Comparison of ENCODE assay signal across 8 cellular contexts in the genomic region with DNA sequence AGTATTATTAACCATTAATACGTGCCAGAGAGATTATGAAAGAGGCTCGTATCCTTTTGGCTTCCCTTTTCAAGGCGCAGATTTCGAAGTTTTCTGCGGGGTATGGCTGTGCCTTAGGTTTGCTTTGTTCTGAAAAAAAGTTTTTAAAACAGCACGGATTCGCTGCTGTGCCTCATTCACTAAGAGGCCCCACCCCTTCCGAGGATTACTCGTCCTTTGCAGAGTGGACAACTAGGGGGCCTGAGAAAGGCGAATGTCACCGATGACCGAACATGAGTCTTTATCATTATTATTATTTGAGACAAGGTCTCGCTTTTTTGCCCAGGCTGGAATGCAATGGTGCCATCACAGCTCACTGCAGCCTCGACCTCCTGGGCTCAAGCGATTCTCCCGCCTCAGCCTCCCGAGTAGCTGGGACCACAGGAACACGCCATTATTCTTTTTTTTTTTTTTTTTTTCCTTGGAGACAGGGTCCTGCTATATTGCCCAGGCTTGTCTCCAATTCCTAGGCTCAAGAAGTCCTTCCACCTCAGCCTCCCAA. TPM values are rescaled to one million over a fixed set of nuclear protein-coding genes. Genes with fewer than 3 reads are reported as not detected.
DNase-seq lines count a peak whose midpoint lies in the region; ATAC-seq, FAIRE-seq and TF ChIP-seq lines count a peak whose summit lies in the region.

No MANE protein-coding gene starts in this region.

- H3K27me3 ChIP-seq in H7 (ENCODE audit: control insufficient read depth, insufficient read depth, low read length), result no peaks in the 10 kb centered on the region; the same call in 1 of the 2 replicates
- no peaks in the 10 kb centered on the region for H3K27me3 ChIP-seq in adipocyte (replicated peaks; ENCODE audit: control insufficient read depth, insufficient read depth, low read length)
- H3K27me3 ChIP-seq in heart left ventricle, result no peaks in the 10 kb centered on the region
- H3K27me3 ChIP-seq in pancreas, result no peaks in the 10 kb centered on the region

- peak overlapping the region; percentile 100 for H3K4me3 Mint-ChIP-seq in activated CD4-positive, alpha-beta T cell treated with anti-CD3 and anti-CD28 coated beads for 36 hours

- no peaks in the 10 kb centered on the region for H3K27me3 Mint-ChIP-seq in activated CD4-positive, alpha-beta T cell treated with anti-CD3 and anti-CD28 coated beads for 36 hours

- peak overlapping the region; percentile 98 for H3K9ac ChIP-seq in adipocyte (ENCODE audit: low read length)

- POLR2A ChIA-PET in activated CD4-positive, alpha-beta T cell treated with anti-CD3 and anti-CD28 coated beads for 36 hours (lab: Charles Lee), result interaction anchor here (0.6 to 2.7 kb wide), 8 partner anchors 19 to 134 kb away, joined by 3 to 9 read pairs (median 4); no protein-coding TSS in a partner anchor

- TF ChIP-seq CTCF in heart left ventricle (IDR thresholded peaks at IDR 0.05) (peak in 5 of 12 donors; percentile 9 to 44 (median 15)), pancreas (IDR thresholded peaks at IDR 0.05) (no peak)

- H3K9me3 ChIP-seq in adipocyte (ENCODE audit: control insufficient read depth, low read length), result no peaks in the 10 kb centered on the region
- H3K9me3 ChIP-seq in heart left ventricle, result no peaks in the 10 kb centered on the region
- H3K9me3 ChIP-seq in pancreas, result no peaks in the 10 kb centered on the region

- no peaks in the 10 kb centered on the region for H3K9me3 Mint-ChIP-seq in activated CD4-positive, alpha-beta T cell treated with anti-CD3 and anti-CD28 coated beads for 36 hours (ENCODE audit: low read depth)

- H3K36me3 Mint-ChIP-seq in activated CD4-positive, alpha-beta T cell treated with anti-CD3 and anti-CD28 coated beads for 36 hours (ENCODE audit: low read depth), result peaks cover 12% of the 10 kb centered on the region

- intact Hi-C loops in activated CD4-positive, alpha-beta T cell treated with anti-CD3 and anti-CD28 coated beads for 36 hours (cut with DNase I, micrococcal nuclease), result loop anchor here (1.0 to 5.0 kb wide), 9 partner anchors 19 to 119 kb away; a partner anchor contains a TSS
- intact Hi-C loops in heart left ventricle (cut with DNase I), result loop anchor here in 8 of 10 donors (2.0 to 10.0 kb wide), 7 partner anchors 31 to 247 kb away; a partner anchor contains a TSS
- intact Hi-C loops in pancreas (cut with DNase I), result no loop called here

- peaks cover 16% of the 10 kb centered on the region for H3K4me1 ChIP-seq in adipocyte (ENCODE audit: control insufficient read depth, insufficient read depth, low read length)
- peaks cover 0 to 31% (median 21%) of the 10 kb centered on the region in 12 donors for H3K4me1 ChIP-seq in heart left ventricle
- peaks cover 0 to 24% (median 0%) of the 10 kb centered on the region in 3 donors for H3K4me1 ChIP-seq in pancreas

- peak overlapping the region; percentile 91 for H3K27ac Mint-ChIP-seq in activated CD4-positive, alpha-beta T cell treated with anti-CD3 and anti-CD28 coated beads for 36 hours

- FAIRE-seq in pancreas (lab: Jason Lieb, UNC), result no peak

- H3K36me3 ChIP-seq in H7 (replicated peaks; ENCODE audit: control insufficient read depth, insufficient read depth, low read length) (peaks cover 4% of the 10 kb centered on the region), adipocyte (ENCODE audit: control insufficient read depth, insufficient read depth, low read length, severe bottlenecking) (peaks cover 25% of the 10 kb centered on the region), heart left ventricle (peaks cover 0 to 30% (median 27%) of the 10 kb centered on the region in 9 donors), pancreas (peaks cover 3 to 26% (median 13%) of the 10 kb centered on the region in 3 donors)

- peak overlapping the region; percentile 87 for H3K4me3 ChIP-seq in H7 (ENCODE audit: insufficient read depth, low read depth, low read length)
- H3K4me3 ChIP-seq in adipocyte (ENCODE audit: low read length), result peak overlapping the region; percentile 91
- peak overlapping the region; percentile 65 to 97 (median 84) for H3K4me3 ChIP-seq in heart left ventricle
- peak overlapping the region; percentile 65 to 83 (median 80) for H3K4me3 ChIP-seq in pancreas

- peak; percentile 45 for ATAC-seq in activated CD4-positive, alpha-beta T cell treated with anti-CD3 and anti-CD28 coated beads for 36 hours
- peak in 3 of 4 donors; percentile 24 to 60 (median 38) for ATAC-seq in heart left ventricle
- ATAC-seq in pancreas, result peak; percentile 21 to 52 (median 32)

- H3K27ac ChIP-seq in heart left ventricle (peak overlapping the region; percentile 91 to 99 (median 96)), pancreas (peak overlapping the region; percentile 71 to 96 (median 92))

- peaks cover 19% of the 10 kb centered on the region for H3K4me1 Mint-ChIP-seq in activated CD4-positive, alpha-beta T cell treated with anti-CD3 and anti-CD28 coated beads for 36 hours

- DNase-seq in activated CD4-positive, alpha-beta T cell treated with anti-CD3 and anti-CD28 coated beads for 36 hours, result peak; percentile 51
- DNase-seq in activated CD4-positive, alpha-beta T cell treated with anti-CD3 and anti-CD28 coated beads, Interleukin-2, amount 50 U/mL, for 1 hour, result no peak
- DNase-seq in H7 (peak; percentile 65), NCI-H2227 (lab: John Stamatoyannopoulos, UW; ENCODE audit: unreplicated experiment) (peak; percentile 54), adipocyte (ENCODE audit: low read depth) (peak; percentile 94), heart left ventricle (peak in 4 of 5 donors; percentile 44 to 67 (median 59)), pancreas (peak in 4 of 6 donors; percentile 23 to 42 (median 27)), GDM1 (lab: John Stamatoyannopoulos, UW) (no peak)

- TF ChIP-seq POLR2A in heart left ventricle (IDR thresholded peaks at IDR 0.05), result no peak

- 6 to 12% (median 7%) methylated on average over 18 of the region's 18 CpGs for WGBS in heart left ventricle, 4 donors
- 4 to 5% methylated on average over 18 of the region's 18 CpGs for WGBS in pancreas, 2 donors

- CTCF ChIA-PET in activated CD4-positive, alpha-beta T cell treated with anti-CD3 and anti-CD28 coated beads for 36 hours (lab: Charles Lee), result interaction anchor here (0.6 to 1.9 kb wide), 6 partner anchors 8 to 244 kb away, joined by 3 to 5 read pairs (median 4); a partner anchor contains a TSS

RNA-seq across cellular contexts. Expression of a gene that starts 0.7 kb away (rescaled TPM):
- 100 to 1,000 TPM; 117 to 143 TPM for total RNA-seq in activated CD4-positive, alpha-beta T cell treated with anti-CD3 and anti-CD28 coated beads for 36 hours
- total RNA-seq in H7 (2014; rRNA removed; shearing (Covaris generic)), result 26.9 and 29.0 TPM in 2 replicates
- total RNA-seq in heart left ventricle (100 to 1,000 TPM in 7 of 9 donors, 10 to 100 TPM in 2; 61.3 to 221 (median 137) TPM), pancreas (100 to 1,000 TPM in 4 of 6 donors, 10 to 100 TPM in 2; 73.2 to 140 (median 116) TPM)
- polyA plus RNA-seq in heart left ventricle (100 to 1,000 TPM in 1 of 2 donors, 10 to 100 TPM in 1; 53.4 to 141 TPM), pancreas (100 to 1,000 TPM; 129 to 176 TPM)

RNA-seq across cellular contexts. Expression of a gene that starts 31.4 kb away (rescaled TPM):
- 100 to 1,000 TPM; 147 to 260 TPM for total RNA-seq in activated CD4-positive, alpha-beta T cell treated with anti-CD3 and anti-CD28 coated beads for 36 hours
- 27.2 and 31.2 TPM in 2 replicates for total RNA-seq in H7 (2014; rRNA removed; shearing (Covaris generic))
- total RNA-seq in heart left ventricle (10 to 100 TPM in 2 of 9 donors, 1 to 10 TPM in 7; 6.3 to 32.6 (median 8.4) TPM), pancreas (10 to 100 TPM in 2 of 6 donors, 1 to 10 TPM in 4; 3.9 to 19.2 (median 6.6) TPM)
- polyA plus RNA-seq in heart left ventricle (1 to 10 TPM; 2.5 to 6.2 TPM), pancreas (1 to 10 TPM; 2.0 to 4.3 TPM)

RNA-seq across cellular contexts. Expression of a gene that starts 36.3 kb away (rescaled TPM):
- total RNA-seq in activated CD4-positive, alpha-beta T cell treated with anti-CD3 and anti-CD28 coated beads for 36 hours, result 10 to 100 TPM; 10.9 to 14.9 TPM
- 14.0 and 19.2 TPM in 2 replicates for total RNA-seq in H7 (2014; rRNA removed; shearing (Covaris generic))
- total RNA-seq in heart left ventricle (10 to 100 TPM; 17.9 to 31.0 (median 22.7) TPM), pancreas (10 to 100 TPM in 1 of 6 donors, 1 to 10 TPM in 5; 4.8 to 11.2 (median 6.6) TPM)
- polyA plus RNA-seq in heart left ventricle (10 to 100 TPM; 21.6 to 25.9 TPM), pancreas (1 to 10 TPM; 6.0 to 7.3 TPM)

Comparison
In these comparisons a context has a peak if more than half of its experiments do, and no peak if none do; other contexts are left out.
1. DNase-seq: peak in activated CD4-positive, alpha-beta T cell treated with anti-CD3 and anti-CD28 coated beads for 36 hours (single experiment), H7 (single experiment), NCI-H2227 (single experiment), adipocyte (single experiment), heart left ventricle (4 of 5) and pancreas (4 of 6); none in activated CD4-positive, alpha-beta T cell treated with anti-CD3 and anti-CD28 coated beads, Interleukin-2, amount 50 U/mL, for 1 hour (single experiment) and GDM1 (single experiment).
2. intact Hi-C loops: an anchor here in activated CD4-positive, alpha-beta T cell treated with anti-CD3 and anti-CD28 coated beads for 36 hours (1.0 to 5.0 kb wide) and heart left ventricle (2.0 to 10.0 kb wide); none called in pancreas.
3. Peak in every context shown above with its lines, with median percentiles within 50 percentile points of each other: ATAC-seq and H3K4me3 ChIP-seq.